ENCODE assay signal across 8 cellular contexts in genomic region chr11:61814242-61814957, GRCh38. TPM values are rescaled to one million over a fixed set of nuclear protein-coding genes. Genes with fewer than 3 reads are reported as not detected.
A peak's percentile ranks its signal among the peaks of the same experiment; 100 is the strongest.
DNase-seq lines count a peak whose midpoint lies in the region; ATAC-seq and TF ChIP-seq lines count a peak whose summit lies in the region.

No MANE protein-coding gene starts in this region.

- no peak for TF ChIP-seq POLR2A in sigmoid colon (IDR thresholded peaks at IDR 0.05)

- WGBS in sigmoid colon, 2 donors, result 38 to 63% methylated on average over 16 of the region's 16 CpGs

- TF ChIP-seq EP300 in sigmoid colon (IDR thresholded peaks at IDR 0.05), result no peak

- no peak for ATAC-seq in GM21825 (IDR thresholded peaks at IDR 0.05; ENCODE audit: unreplicated experiment)

- H3K79me2 ChIP-seq in Karpas-422 (ENCODE audit: low read length), result peaks cover 11% of the 10 kb centered on the region; the same call in 1 of the 2 replicates

- H3K9me2 ChIP-seq in Karpas-422 (replicated peaks; ENCODE audit: insufficient read depth, low read length), result no peaks in the 10 kb centered on the region

- peaks cover 17% of the 10 kb centered on the region for H3K36me3 ChIP-seq in Karpas-422 (ENCODE audit: insufficient read depth, low read length)
- H3K36me3 ChIP-seq in sigmoid colon, result peaks cover 0 to 35% (median 6%) of the 10 kb centered on the region in 4 donors

- H3K9me3 ChIP-seq in Karpas-422 (ENCODE audit: low read length), result no peaks in the 10 kb centered on the region
- no peaks in the 10 kb centered on the region for H3K9me3 ChIP-seq in sigmoid colon

- peak overlapping the region; percentile 78 for H3K27ac ChIP-seq in Karpas-422 (ENCODE audit: low read length)
- peak overlapping the region; percentile 90 to 95 (median 94) for H3K27ac ChIP-seq in sigmoid colon

- H3K27ac Mint-ChIP-seq in activated naive CD8-positive, alpha-beta T cell, result no peak overlapping the region

- H3K9ac ChIP-seq in Karpas-422 (ENCODE audit: low read length), result peak overlapping the region; percentile 92

- peaks cover 4% of the 10 kb centered on the region for H3K36me3 Mint-ChIP-seq in activated naive CD8-positive, alpha-beta T cell

- peaks cover 13% of the 10 kb centered on the region for H3K27me3 Mint-ChIP-seq in activated naive CD8-positive, alpha-beta T cell

- DNase-seq in DMS53 (lab: John Stamatoyannopoulos, UW) (peak; percentile 86), Karpas-422 (no peak), hypothalamus (lab: John Stamatoyannopoulos, UW) (peak in 35 of 51 donors; percentile 26 to 83 (median 54)), sigmoid colon (no peak)
- DNase-seq in activated effector memory CD4-positive, alpha-beta T cell treated with Interleukin-2 at 50 U/mL for 16 hours, result no peak
- DNase-seq in stimulated activated CD4-positive, alpha-beta T cell treated with anti-CD3 and anti-CD28 coated beads, Interleukin-2, amount 100 ng/mL, for 48 hours, result no peak

- peak overlapping the region; percentile 83 for H3K4me2 ChIP-seq in Karpas-422 (ENCODE audit: low read depth, low read length, poor library complexity, severe bottlenecking)

- peak overlapping the region; percentile 79; the same call in 1 of the 2 replicates for H3K4me3 ChIP-seq in Karpas-422 (ENCODE audit: low read length)
- H3K4me3 ChIP-seq in sigmoid colon, result peak overlapping the region; percentile 53 to 77 (median 65)

- H3K9me3 Mint-ChIP-seq in activated naive CD8-positive, alpha-beta T cell (ENCODE audit: low read depth), result no peaks in the 10 kb centered on the region

- TF ChIP-seq CTCF in sigmoid colon (IDR thresholded peaks at IDR 0.05), result no peak

- H3K27me3 ChIP-seq in Karpas-422 (ENCODE audit: low read length) (no peaks in the 10 kb centered on the region), sigmoid colon (no peaks in the 10 kb centered on the region)

- H3K4me1 Mint-ChIP-seq in activated naive CD8-positive, alpha-beta T cell (ENCODE audit: low read depth), result peaks cover 12% of the 10 kb centered on the region

- intact Hi-C loops in sigmoid colon (cut with DNase I), result loop anchor here (2.0 kb wide), 1 partner anchor 22 kb away; the partner anchor contains the start of genes FEN1 and TMEM258

- H4K20me1 ChIP-seq in Karpas-422 (ENCODE audit: insufficient read depth, low read depth, low read length), result no peaks in the 10 kb centered on the region

- H3K4me1 ChIP-seq in Karpas-422 (ENCODE audit: low read length) (peaks cover 23% of the 10 kb centered on the region), sigmoid colon (peaks cover 0 to 22% (median 16%) of the 10 kb centered on the region in 4 donors)

- H2AFZ ChIP-seq in Karpas-422 (ENCODE audit: low read length), result no peak overlapping the region

- H3K4me3 Mint-ChIP-seq in activated naive CD8-positive, alpha-beta T cell, result peak overlapping the region; percentile 91

RNA-seq across cellular contexts. Expression of gene FADS1, which starts 2.4 kb away (rescaled TPM):
- total RNA-seq in Karpas-422 (2014; rRNA removed; shearing (Covaris generic); ENCODE audit: low replicate concordance), result 80.3 and 99.6 TPM in 2 replicates
- 10 to 100 TPM; 11.8 to 17.7 (median 16.6) TPM for total RNA-seq in sigmoid colon
- 10 to 100 TPM in 1 of 3 donors, 1 to 10 TPM in 2; 1.2 to 12.6 (median 2.1) TPM for polyA plus RNA-seq in sigmoid colon

RNA-seq across cellular contexts. Expression of gene FADS2, which starts 13.7 kb away (rescaled TPM):
- 74.0 and 75.7 TPM in 2 replicates for total RNA-seq in Karpas-422 (2014; rRNA removed; shearing (Covaris generic); ENCODE audit: low replicate concordance)
- 10 to 100 TPM in 3 of 4 donors, 1 to 10 TPM in 1; 4.1 to 45.4 (median 25.5) TPM for total RNA-seq in sigmoid colon
- polyA plus RNA-seq in sigmoid colon, result 10 to 100 TPM in 1 of 3 donors, 1 to 10 TPM in 2; 3.6 to 50.2 (median 3.7) TPM

RNA-seq across cellular contexts. Expression of gene FEN1, which starts 21.7 kb away (rescaled TPM):
- total RNA-seq in Karpas-422 (2014; rRNA removed; shearing (Covaris generic); ENCODE audit: low replicate concordance), result 18.0 and 32.4 TPM in 2 replicates
- total RNA-seq in sigmoid colon, result 1 to 10 TPM; 5.3 to 8.0 (median 7.0) TPM
- 10 to 100 TPM in 2 of 3 donors, 1 to 10 TPM in 1; 4.2 to 39.1 (median 11.3) TPM for polyA plus RNA-seq in sigmoid colon

RNA-seq across cellular contexts. Expression of gene TMEM258, which starts 22.0 kb away (rescaled TPM):
- 81.3 and 303 TPM in 2 replicates for total RNA-seq in Karpas-422 (2014; rRNA removed; shearing (Covaris generic); ENCODE audit: low replicate concordance)
- total RNA-seq in sigmoid colon, result 10 to 100 TPM; 39.9 to 64.7 (median 57.4) TPM
- polyA plus RNA-seq in sigmoid colon, result 100 to 1,000 TPM; 139 to 224 (median 148) TPM

Comparison
In these comparisons a context has a peak if more than half of its experiments do, and no peak if none do; other contexts are left out.
1. DNase-seq: peak in DMS53 (single experiment) and hypothalamus (35 of 51); none in Karpas-422 (single experiment), sigmoid colon (single experiment), activated effector memory CD4-positive, alpha-beta T cell treated with Interleukin-2 at 50 U/mL for 16 hours (single experiment) and stimulated activated CD4-positive, alpha-beta T cell treated with anti-CD3 and anti-CD28 coated beads, Interleukin-2, amount 100 ng/mL, for 48 hours (0 of 2).